Comparison of ENCODE assay signal across 12 cellular contexts in the genomic region with DNA sequence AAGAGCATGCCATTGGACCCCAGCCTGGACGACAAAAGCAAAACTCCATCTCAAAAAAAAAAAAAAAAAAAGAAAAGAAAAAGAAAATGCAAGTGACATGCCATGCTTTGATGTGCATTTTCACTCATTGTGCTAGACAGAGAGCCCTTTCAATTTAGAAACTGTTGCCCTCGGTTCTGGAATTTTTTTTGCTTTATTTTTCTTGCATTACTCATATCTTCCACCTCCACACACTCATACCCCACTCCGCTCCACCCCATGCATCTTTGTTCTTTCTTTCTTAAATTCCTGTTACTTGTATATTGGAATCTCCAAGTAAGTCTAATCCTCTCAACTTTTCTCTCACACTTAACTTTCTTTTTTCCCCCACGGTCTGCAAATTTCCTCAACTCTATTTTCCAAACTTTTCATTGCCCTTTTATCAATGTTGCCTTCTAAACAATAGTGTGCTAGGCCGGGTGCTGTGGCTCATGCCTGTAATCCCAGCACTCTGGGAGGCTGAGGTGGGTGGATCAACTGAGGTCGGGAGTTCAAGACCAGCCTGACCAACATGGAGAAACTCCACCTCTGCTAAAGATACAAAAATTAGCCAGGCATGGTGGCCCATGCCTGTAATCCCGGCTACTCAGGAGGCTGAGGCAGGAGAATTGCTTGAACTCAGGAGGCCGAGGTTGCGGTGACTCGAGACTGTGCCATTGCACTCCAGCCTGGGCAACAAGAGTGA. TPM values are rescaled to one million over a fixed set of nuclear protein-coding genes. Genes with fewer than 3 reads are reported as not detected.
DNase-seq lines count a peak whose midpoint lies in the region; ATAC-seq and TF ChIP-seq lines count a peak whose summit lies in the region.
"Had no signal": no experiment of that assay in that cellular context is flagged by ENCODE, and none has a peak within 500 bp of the region (broad histone marks: within the 10 kb centered on the region; RNA-seq: fewer than 3 reads in every experiment).

No MANE protein-coding gene starts in this region.

- H3K4me3 ChIP-seq in brain microvascular endothelial cell (ENCODE audit: low read depth, low read length), result no peak overlapping the region
- no peak overlapping the region for H3K4me3 ChIP-seq in colonic mucosa
- H3K4me3 ChIP-seq: right atrium auricular region had no signal

- POLR2A ChIA-PET in activated CD8-positive, alpha-beta T cell treated with anti-CD3 and anti-CD28 coated beads for 36 hours (lab: Charles Lee), result no interaction called here
- POLR2A ChIA-PET in activated CD8-positive, alpha-beta T cell treated with anti-CD3 and anti-CD28 coated beads, Interleukin-2, amount 10 ng/mL, durations not matched to agents 7 days and 5 days (lab: Charles Lee), result no interaction called here

- peak; percentile 38 for DNase-seq in activated CD8-positive, alpha-beta T cell treated with anti-CD3 and anti-CD28 coated beads for 36 hours
- no peak for DNase-seq in activated CD8-positive, alpha-beta T cell treated with anti-CD3 and anti-CD28 coated beads, Interleukin-2, amount 10 ng/mL, durations not matched to agents 7 days and 5 days
- DNase-seq in RPMI7951 (ENCODE audit: low read depth) (peak; percentile 33), brain microvascular endothelial cell (no peak), cerebellar cortex (ENCODE audit: low spot score) (no peak), colonic mucosa (no peak)
- DNase-seq in stimulated activated CD4-positive, alpha-beta T cell treated with anti-CD3 and anti-CD28 coated beads, Interleukin-2, amount 100 ng/mL, for 24 hours, result peak; percentile 33 to 34
- no peak for DNase-seq in activated CD4-positive, CD25-positive, alpha-beta regulatory T cell treated with anti-CD3 and anti-CD28 coated beads, Interleukin-2, amount 50 U/mL, for 72 hours
- DNase-seq: NCI-H2081, T-cell had no signal

- peak overlapping the region; percentile 41 for H3K27ac ChIP-seq in brain microvascular endothelial cell
- H3K27ac ChIP-seq in colonic mucosa, result no peak overlapping the region
- H3K27ac ChIP-seq: right atrium auricular region had no signal

- no peak overlapping the region for H3K9ac ChIP-seq in colonic mucosa (ENCODE audit: low read depth in 2 of 2, low read length in 2 of 2)

- H3K27ac Mint-ChIP-seq in activated CD8-positive, alpha-beta T cell treated with anti-CD3 and anti-CD28 coated beads for 36 hours, result peak overlapping the region; percentile 83
- no peak overlapping the region for H3K27ac Mint-ChIP-seq in activated CD8-positive, alpha-beta T cell treated with anti-CD3 and anti-CD28 coated beads, Interleukin-2, amount 10 ng/mL, durations not matched to agents 7 days and 5 days
- H3K27ac Mint-ChIP-seq: T-cell had no signal

- peak; percentile 96 for ATAC-seq in activated CD8-positive, alpha-beta T cell treated with anti-CD3 and anti-CD28 coated beads for 36 hours
- ATAC-seq in activated CD8-positive, alpha-beta T cell treated with anti-CD3 and anti-CD28 coated beads, Interleukin-2, amount 10 ng/mL, durations not matched to agents 7 days and 5 days, result no peak
- ATAC-seq: T-cell had no signal

- no peaks in the 10 kb centered on the region for H3K9me3 Mint-ChIP-seq in activated CD8-positive, alpha-beta T cell treated with anti-CD3 and anti-CD28 coated beads for 36 hours
- H3K9me3 Mint-ChIP-seq in activated CD8-positive, alpha-beta T cell treated with anti-CD3 and anti-CD28 coated beads, Interleukin-2, amount 10 ng/mL, durations not matched to agents 7 days and 5 days (ENCODE audit: insufficient read depth), result no peaks in the 10 kb centered on the region
- H3K9me3 Mint-ChIP-seq: central memory CD8-positive, alpha-beta T cell; T-cell had no signal

- intact Hi-C loops in activated CD8-positive, alpha-beta T cell treated with anti-CD3 and anti-CD28 coated beads for 36 hours (cut with micrococcal nuclease), result no loop called here
- intact Hi-C loops in colonic mucosa (cut with DNase I), result no loop called here

- H3K27me3 ChIP-seq in brain microvascular endothelial cell (replicated peaks), result no peaks in the 10 kb centered on the region
- peaks cover 15% of the 10 kb centered on the region for H3K27me3 ChIP-seq in colonic mucosa

- H3K4me3 Mint-ChIP-seq in activated CD8-positive, alpha-beta T cell treated with anti-CD3 and anti-CD28 coated beads for 36 hours, result peak overlapping the region; percentile 40
- H3K4me3 Mint-ChIP-seq in activated CD8-positive, alpha-beta T cell treated with anti-CD3 and anti-CD28 coated beads, Interleukin-2, amount 10 ng/mL, durations not matched to agents 7 days and 5 days, result no peak overlapping the region
- H3K4me3 Mint-ChIP-seq: central memory CD8-positive, alpha-beta T cell; T-cell had no signal

- peaks cover 13% of the 10 kb centered on the region for H3K4me1 Mint-ChIP-seq in activated CD8-positive, alpha-beta T cell treated with anti-CD3 and anti-CD28 coated beads for 36 hours (ENCODE audit: low read depth)
- H3K4me1 Mint-ChIP-seq in activated CD8-positive, alpha-beta T cell treated with anti-CD3 and anti-CD28 coated beads, Interleukin-2, amount 10 ng/mL, durations not matched to agents 7 days and 5 days (ENCODE audit: low read depth), result no peaks in the 10 kb centered on the region
- H3K4me1 Mint-ChIP-seq: central memory CD8-positive, alpha-beta T cell; T-cell had no signal

- H3K9me3 ChIP-seq in colonic mucosa, result no peaks in the 10 kb centered on the region
- H3K9me3 ChIP-seq: right atrium auricular region had no signal

- in situ Hi-C loops in brain microvascular endothelial cell (cut with HindIII; ENCODE audit: low pct_ligation_motif_present, low sequenced_read_pairs), result no loop called here

- CTCF ChIA-PET in activated CD8-positive, alpha-beta T cell treated with anti-CD3 and anti-CD28 coated beads for 36 hours (lab: Charles Lee), result interaction anchor here (0.9 kb wide), 1 partner anchor 10 kb away, joined by 4 read pairs; no protein-coding TSS in a partner anchor
- CTCF ChIA-PET in activated CD8-positive, alpha-beta T cell treated with anti-CD3 and anti-CD28 coated beads, Interleukin-2, amount 10 ng/mL, durations not matched to agents 7 days and 5 days (lab: Charles Lee), result no interaction called here

- H3K4me1 ChIP-seq in colonic mucosa, result no peaks in the 10 kb centered on the region
- H3K4me1 ChIP-seq: right atrium auricular region had no signal

- H3K36me3 ChIP-seq in brain microvascular endothelial cell (replicated peaks) (no peaks in the 10 kb centered on the region), colonic mucosa (no peaks in the 10 kb centered on the region)
- H3K36me3 ChIP-seq: right atrium auricular region had no signal

- H3K36me3 Mint-ChIP-seq in activated CD8-positive, alpha-beta T cell treated with anti-CD3 and anti-CD28 coated beads for 36 hours (ENCODE audit: low read depth), result no peaks in the 10 kb centered on the region
- no peaks in the 10 kb centered on the region for H3K36me3 Mint-ChIP-seq in activated CD8-positive, alpha-beta T cell treated with anti-CD3 and anti-CD28 coated beads, Interleukin-2, amount 10 ng/mL, durations not matched to agents 7 days and 5 days (ENCODE audit: low read depth)
- H3K36me3 Mint-ChIP-seq: T-cell had no signal

- peaks cover 16% of the 10 kb centered on the region for H3K27me3 Mint-ChIP-seq in activated CD8-positive, alpha-beta T cell treated with anti-CD3 and anti-CD28 coated beads for 36 hours
- H3K27me3 Mint-ChIP-seq in activated CD8-positive, alpha-beta T cell treated with anti-CD3 and anti-CD28 coated beads, Interleukin-2, amount 10 ng/mL, durations not matched to agents 7 days and 5 days (ENCODE audit: low read depth), result peaks cover 25% of the 10 kb centered on the region

- TF ChIP-seq CTCF in activated CD8-positive, alpha-beta T cell treated with anti-CD3 and anti-CD28 coated beads for 36 hours (IDR thresholded peaks at IDR 0.05), result no peak
- TF ChIP-seq CTCF in brain microvascular endothelial cell (IDR thresholded peaks at IDR 0.05; ENCODE audit: low read depth, low read length, missing control alignments), result no peak
- TF ChIP-seq CTCF in colonic mucosa (IDR thresholded peaks at IDR 0.05), result no peak

RNA-seq across cellular contexts. Expression of a gene that starts 16.8 kb away (rescaled TPM):
- total RNA-seq in activated CD8-positive, alpha-beta T cell treated with anti-CD3 and anti-CD28 coated beads for 36 hours, result 10 to 100 TPM; 60.7 to 64.2 TPM
- total RNA-seq in activated CD8-positive, alpha-beta T cell treated with anti-CD3 and anti-CD28 coated beads, Interleukin-2, amount 10 ng/mL, durations not matched to agents 7 days and 5 days, result 10 to 100 TPM; 65.6 to 68.7 TPM
- total RNA-seq in RPMI7951 (2014; rRNA removed; shearing (Covaris generic)), result 14.2 and 24.4 TPM in 2 replicates
- 10 to 100 TPM; 27.7 to 29.4 TPM for total RNA-seq in colonic mucosa

RNA-seq across cellular contexts. Expression of a gene that starts 18.5 kb away (rescaled TPM):
- 100 to 1,000 TPM; 135 to 140 TPM for total RNA-seq in activated CD8-positive, alpha-beta T cell treated with anti-CD3 and anti-CD28 coated beads for 36 hours
- 10 to 100 TPM; 78.3 to 83.0 TPM for total RNA-seq in activated CD8-positive, alpha-beta T cell treated with anti-CD3 and anti-CD28 coated beads, Interleukin-2, amount 10 ng/mL, durations not matched to agents 7 days and 5 days
- 25.5 and 35.9 TPM in 2 replicates for total RNA-seq in RPMI7951 (2014; rRNA removed; shearing (Covaris generic))
- total RNA-seq in colonic mucosa, result 10 to 100 TPM; 28.7 to 62.9 TPM

Comparison
In these comparisons a context has a peak if more than half of its experiments do, and no peak if none do; other contexts are left out.
1. DNase-seq: peak in activated CD8-positive, alpha-beta T cell treated with anti-CD3 and anti-CD28 coated beads for 36 hours (single experiment), RPMI7951 (single experiment) and stimulated activated CD4-positive, alpha-beta T cell treated with anti-CD3 and anti-CD28 coated beads, Interleukin-2, amount 100 ng/mL, for 24 hours (2 of 2); none in activated CD8-positive, alpha-beta T cell treated with anti-CD3 and anti-CD28 coated beads, Interleukin-2, amount 10 ng/mL, durations not matched to agents 7 days and 5 days (single experiment), brain microvascular endothelial cell (single experiment), cerebellar cortex (single experiment), colonic mucosa (single experiment) and activated CD4-positive, CD25-positive, alpha-beta regulatory T cell treated with anti-CD3 and anti-CD28 coated beads, Interleukin-2, amount 50 U/mL, for 72 hours (single experiment).